ENCODE assay signal across 12 cellular contexts in genomic region chr1:1292442-1292779, GRCh38.
"Had no signal": no experiment of that assay in that cellular context is flagged by ENCODE, and none has a peak within 500 bp of the region (broad histone marks: within the 10 kb centered on the region; RNA-seq: fewer than 3 reads in every experiment).

No MANE protein-coding gene starts in this region.

- DNase-seq: NCI-H1417 treated with DMSO at 0.1 percent for 48 hours had no signal

- H3K9me3 Mint-ChIP-seq: activated CD8-positive, alpha-beta T cell treated with anti-CD3 and anti-CD28 coated beads for 36 hours; activated naive CD8-positive, alpha-beta T cell treated with anti-CD3 and anti-CD28 coated beads for 36 hours; activated T-cell treated with anti-CD3 and anti-CD28 coated beads, Interleukin-2, amount 50 U/mL, for 72 hours; activated T-helper 2 cell treated with anti-CD3 and anti-CD28 coated beads, Interferon-gamma antibody, Interleukin-2, Interleukin-4, amounts not matched to agents 10 μg/mL and 5 μg/mL and 100 μg/mL, durations not matched to agents 14 hours and 24 hours and 36 hours had no signal

- H3K27me3 ChIP-seq: brain microvascular endothelial cell, cardiac muscle cell, MG63, Peyer's patch had no signal

- H3K9ac ChIP-seq: KMS-11 had no signal

- H3K27ac Mint-ChIP-seq: activated CD8-positive, alpha-beta T cell treated with anti-CD3 and anti-CD28 coated beads for 36 hours; activated naive CD4-positive, alpha-beta T cell treated with anti-CD3 and anti-CD28 coated beads, Interleukin-2, amount 10 ng/mL, durations not matched to agents 7 days and 5 days; activated naive CD8-positive, alpha-beta T cell treated with anti-CD3 and anti-CD28 coated beads for 36 hours; activated T-cell treated with anti-CD3 and anti-CD28 coated beads, Interleukin-2, amount 50 U/mL, for 72 hours; activated T-helper 2 cell treated with anti-CD3 and anti-CD28 coated beads, Interferon-gamma antibody, Interleukin-2, Interleukin-4, amounts not matched to agents 10 μg/mL and 5 μg/mL and 100 μg/mL, durations not matched to agents 14 hours and 24 hours and 36 hours had no signal

- H3K4me3 Mint-ChIP-seq: activated CD8-positive, alpha-beta T cell treated with anti-CD3 and anti-CD28 coated beads for 36 hours; activated naive CD4-positive, alpha-beta T cell treated with anti-CD3 and anti-CD28 coated beads, Interleukin-2, amount 10 ng/mL, durations not matched to agents 7 days and 5 days; activated naive CD8-positive, alpha-beta T cell treated with anti-CD3 and anti-CD28 coated beads for 36 hours; activated T-cell treated with anti-CD3 and anti-CD28 coated beads, Interleukin-2, amount 50 U/mL, for 72 hours had no signal

- H3K27ac ChIP-seq: brain microvascular endothelial cell, cardiac muscle cell, KMS-11, Peyer's patch, SK-N-MC had no signal

- H3K36me3 ChIP-seq: cardiac muscle cell, MG63 had no signal

- H3K27me3 Mint-ChIP-seq: activated CD8-positive, alpha-beta T cell treated with anti-CD3 and anti-CD28 coated beads for 36 hours; activated naive CD4-positive, alpha-beta T cell treated with anti-CD3 and anti-CD28 coated beads, Interleukin-2, amount 10 ng/mL, durations not matched to agents 7 days and 5 days; activated naive CD8-positive, alpha-beta T cell treated with anti-CD3 and anti-CD28 coated beads for 36 hours had no signal

- H3K4me1 Mint-ChIP-seq: activated naive CD4-positive, alpha-beta T cell treated with anti-CD3 and anti-CD28 coated beads, Interleukin-2, amount 10 ng/mL, durations not matched to agents 7 days and 5 days; activated naive CD8-positive, alpha-beta T cell treated with anti-CD3 and anti-CD28 coated beads for 36 hours had no signal

- H3K36me3 Mint-ChIP-seq: activated naive CD8-positive, alpha-beta T cell treated with anti-CD3 and anti-CD28 coated beads for 36 hours had no signal

- H3K9me3 ChIP-seq: MG63, Peyer's patch had no signal

- H3K4me3 ChIP-seq: cardiac muscle cell, MG63, Peyer's patch, SK-N-MC had no signal
